9 cellular contexts compared by ENCODE assay signal in genomic region chr14:68816183-68816942, GRCh38. TPM values are rescaled to one million over a fixed set of nuclear protein-coding genes. Genes with fewer than 3 reads are reported as not detected.
DNase-seq lines count a peak whose midpoint lies in the region; ATAC-seq, FAIRE-seq and TF ChIP-seq lines count a peak whose summit lies in the region.
"Had no signal": no experiment of that assay in that cellular context is flagged by ENCODE, and none has a peak within 500 bp of the region (broad histone marks: within the 10 kb centered on the region; RNA-seq: fewer than 3 reads in every experiment).

No MANE protein-coding gene starts in this region.

- H3K36me3 ChIP-seq in duodenal mucosa (ENCODE audit: control insufficient read depth in 1 of 2, insufficient read depth in 2 of 2, low read length in 2 of 2), result no peaks in the 10 kb centered on the region
- H3K36me3 ChIP-seq in lung (ENCODE audit: control insufficient read depth in 2 of 2, insufficient read depth in 2 of 2, low read length in 2 of 2), result no peaks in the 10 kb centered on the region

- CTCF ChIA-PET in activated CD4-positive, alpha-beta memory T cell treated with anti-CD3 and anti-CD28 coated beads, Interleukin-2, amount 10 ng/mL, durations not matched to agents 7 days and 5 days (lab: Charles Lee), result interaction anchor here (0.7 to 10.0 kb wide), 32 partner anchors 9 to 1000 kb away, joined by 3 to 178 read pairs (median 5); partner anchors contain the start of genes ZFP36L1 and ZFYVE26

- 2 to 3% methylated on average over 73 to 82 of the region's 82 CpGs for WGBS in lung, 2 donors

- no peaks in the 10 kb centered on the region for H3K27me3 Mint-ChIP-seq in activated CD4-positive, alpha-beta memory T cell treated with anti-CD3 and anti-CD28 coated beads, Interleukin-2, amount 10 ng/mL, durations not matched to agents 7 days and 5 days

- peak overlapping the region; percentile 41 to 67 for H3K9ac ChIP-seq in duodenal mucosa (ENCODE audit: low read depth in 1 of 2, low read length in 2 of 2)

- peaks cover 52 to 58% of the 10 kb centered on the region in 2 donors for H3K4me1 ChIP-seq in duodenal mucosa (ENCODE audit: control insufficient read depth in 1 of 2, insufficient read depth in 2 of 2, low read length in 2 of 2)
- peaks cover 0 to 33% of the 10 kb centered on the region in 2 donors for H3K4me1 ChIP-seq in lung (ENCODE audit: control insufficient read depth in 2 of 2, insufficient read depth in 2 of 2, low read length in 2 of 2)

- peak; percentile 95 for FAIRE-seq in GM19239 (lab: Jason Lieb, UNC)
- FAIRE-seq: endometrium had no signal

- TF ChIP-seq CTCF in lung (IDR thresholded peaks at IDR 0.05; ENCODE audit: control extremely low read depth, extremely low read depth), result peak; percentile 96

- peaks cover 52% of the 10 kb centered on the region for H3K4me1 Mint-ChIP-seq in activated CD4-positive, alpha-beta memory T cell treated with anti-CD3 and anti-CD28 coated beads, Interleukin-2, amount 10 ng/mL, durations not matched to agents 7 days and 5 days

- DNase-seq in C1 segment of cervical spinal cord (lab: John Stamatoyannopoulos, UW) (peak; percentile 78 to 98 (median 92)), GM19239 (ENCODE audit: insufficient read length, low spot score) (peak; percentile 75), NCI-H748 (lab: John Stamatoyannopoulos, UW; ENCODE audit: unreplicated experiment) (peak; percentile 90), lung (ENCODE audit: low spot score) (peak; percentile 88)
- peak; percentile 90 for DNase-seq in activated CD4-positive, alpha-beta memory T cell treated with anti-CD3 and anti-CD28 coated beads, Interleukin-2, amount 10 ng/mL, durations not matched to agents 7 days and 5 days
- DNase-seq in stimulated activated CD4-positive, alpha-beta T cell treated with anti-CD3 and anti-CD28 coated beads, TNF-alpha, amount 100 ng/mL, for 24 hours (ENCODE audit: low read depth in 3 of 3), result peak; percentile 84 to 88 (median 85)

- H3K27ac ChIP-seq in duodenal mucosa (ENCODE audit: low read depth, low read length) (peak overlapping the region; percentile 97), lung (ENCODE audit: low read depth in 1 of 2, low read length in 1 of 2) (peak overlapping the region; percentile 98 to 99)

- H3K4me3 Mint-ChIP-seq in activated CD4-positive, alpha-beta memory T cell treated with anti-CD3 and anti-CD28 coated beads, Interleukin-2, amount 10 ng/mL, durations not matched to agents 7 days and 5 days, result peak overlapping the region; percentile 72

- ATAC-seq in HG03460 (IDR thresholded peaks at IDR 0.05; ENCODE audit: unreplicated experiment) (peak; percentile 41), lung (ENCODE audit: insufficient read depth, low FRiP score) (peak; percentile 94)

- POLR2A ChIA-PET in activated CD4-positive, alpha-beta memory T cell treated with anti-CD3 and anti-CD28 coated beads, Interleukin-2, amount 10 ng/mL, durations not matched to agents 7 days and 5 days (lab: Charles Lee), result interaction anchor here (0.6 to 14.5 kb wide), 25 partner anchors 10 to 870 kb away, joined by 3 to 496 read pairs (median 5); partner anchors contain the start of gene ZFP36L1

- no peaks in the 10 kb centered on the region for H3K9me3 Mint-ChIP-seq in activated CD4-positive, alpha-beta memory T cell treated with anti-CD3 and anti-CD28 coated beads, Interleukin-2, amount 10 ng/mL, durations not matched to agents 7 days and 5 days

- H3K4me3 ChIP-seq in duodenal mucosa (ENCODE audit: low read depth in 1 of 2, low read length in 2 of 2), result peak overlapping the region; percentile 51 to 60
- peak overlapping the region; percentile 16 for H3K4me3 ChIP-seq in lung

- peak overlapping the region; percentile 84 for H3K27ac Mint-ChIP-seq in activated CD4-positive, alpha-beta memory T cell treated with anti-CD3 and anti-CD28 coated beads, Interleukin-2, amount 10 ng/mL, durations not matched to agents 7 days and 5 days

- H3K27me3 ChIP-seq in duodenal mucosa (ENCODE audit: control insufficient read depth in 1 of 2, insufficient read depth in 2 of 2, low read length in 2 of 2) (no peaks in the 10 kb centered on the region), lung (ENCODE audit: control insufficient read depth, insufficient read depth) (no peaks in the 10 kb centered on the region)

- no peaks in the 10 kb centered on the region for H3K9me3 ChIP-seq in duodenal mucosa (ENCODE audit: control insufficient read depth in 1 of 2, low read length in 2 of 2)
- no peaks in the 10 kb centered on the region for H3K9me3 ChIP-seq in lung (ENCODE audit: control insufficient read depth in 2 of 2, insufficient read depth in 1 of 2, low read length in 1 of 2)

- peaks cover 3% of the 10 kb centered on the region for H3K36me3 Mint-ChIP-seq in activated CD4-positive, alpha-beta memory T cell treated with anti-CD3 and anti-CD28 coated beads, Interleukin-2, amount 10 ng/mL, durations not matched to agents 7 days and 5 days (ENCODE audit: low read depth)

RNA-seq across cellular contexts. Expression of gene ZFP36L1, which starts 23.5 kb away (rescaled TPM):
- 100 to 1,000 TPM in 1 of 2 experiments, 10 to 100 TPM in 1; 96.1 to 103 TPM for total RNA-seq in activated CD4-positive, alpha-beta memory T cell treated with anti-CD3 and anti-CD28 coated beads, Interleukin-2, amount 10 ng/mL, durations not matched to agents 7 days and 5 days
- total RNA-seq in lung, result 100 to 1,000 TPM; 245 to 289 TPM
- 100 to 1,000 TPM in 1 of 2 donors, 10 to 100 TPM in 1; 63.7 to 364 TPM for polyA plus RNA-seq in lung

Comparison
In these comparisons a context has a peak if more than half of its experiments do, and no peak if none do; other contexts are left out.
1. Peak in every context shown above with its lines: DNase-seq, ATAC-seq, H3K4me3 ChIP-seq and H3K27ac ChIP-seq.